In genomic region chr11:88231894-88232482, GRCh38 we compare ENCODE assay signal across 8 cellular contexts. TPM values are rescaled to one million over a fixed set of nuclear protein-coding genes. Genes with fewer than 3 reads are reported as not detected.
DNase-seq lines count a peak whose midpoint lies in the region; ATAC-seq and TF ChIP-seq lines count a peak whose summit lies in the region.

No MANE protein-coding gene starts in this region.

- no peaks in the 10 kb centered on the region for H3K36me3 ChIP-seq in esophagus squamous epithelium
- H3K36me3 ChIP-seq in psoas muscle (ENCODE audit: insufficient read depth in 1 of 2, low read depth in 1 of 2), result no peaks in the 10 kb centered on the region

- no peaks in the 10 kb centered on the region for H3K4me1 ChIP-seq in esophagus squamous epithelium
- no peaks in the 10 kb centered on the region for H3K4me1 ChIP-seq in psoas muscle

- no peaks in the 10 kb centered on the region for H3K27me3 ChIP-seq in esophagus squamous epithelium
- H3K27me3 ChIP-seq in psoas muscle (ENCODE audit: insufficient read depth in 3 of 3, low read length in 2 of 3), result no peaks in the 10 kb centered on the region

- peaks cover 2% of the 10 kb centered on the region for H3K4me1 Mint-ChIP-seq in T-helper 17 cell

- peak; percentile 7 for DNase-seq in SIG-M5 treated with dmso at 0.1 percent for 504 hours (lab: John Stamatoyannopoulos, UW; ENCODE audit: unreplicated experiment)
- no peak for DNase-seq in SIG-M5 (lab: John Stamatoyannopoulos, UW)
- DNase-seq in T-helper 17 cell, result no peak
- no peak for DNase-seq in esophagus squamous epithelium (lab: John Stamatoyannopoulos, UW)
- DNase-seq in psoas muscle, result no peak
- no peak for DNase-seq in NCI-H2227 treated with DMSO at 0.1 percent for 48 hours (lab: John Stamatoyannopoulos, UW)

- peak in 5 of 6 experiments; percentile 47 to 74 (median 57) for TF ChIP-seq CTCF in esophagus squamous epithelium (IDR thresholded peaks at IDR 0.05)
- TF ChIP-seq CTCF in psoas muscle (IDR thresholded peaks at IDR 0.05), result peak; percentile 61

- H3K27ac Mint-ChIP-seq in T-helper 17 cell, result no peak overlapping the region

- intact Hi-C loops in esophagus squamous epithelium (cut with DNase I), result no loop called here
- intact Hi-C loops in psoas muscle (cut with DNase I), result loop anchor here in 1 of 2 donors (2.0 kb wide), 1 partner anchor 313 kb away; no protein-coding TSS in a partner anchor

- H3K36me3 Mint-ChIP-seq in T-helper 17 cell (ENCODE audit: low read depth), result peaks cover 5% of the 10 kb centered on the region

- H3K27me3 Mint-ChIP-seq in T-helper 17 cell, result no peaks in the 10 kb centered on the region

- WGBS in esophagus squamous epithelium, 2 donors, result 41 to 48% methylated on average over 5 of the region's 5 CpGs
- 38 to 52% (median 43%) methylated on average over 5 of the region's 5 CpGs for WGBS in psoas muscle, 3 donors

- TF ChIP-seq POLR2A in esophagus squamous epithelium (IDR thresholded peaks at IDR 0.05), result no peak

- H3K27ac ChIP-seq in esophagus squamous epithelium (no peak overlapping the region), psoas muscle (no peak overlapping the region)

- ATAC-seq in GM19467 (IDR thresholded peaks at IDR 0.05; ENCODE audit: unreplicated experiment) (peak; percentile 80), HG03565 (IDR thresholded peaks at IDR 0.05; ENCODE audit: unreplicated experiment) (peak; percentile 97), T-helper 17 cell (peak; percentile 60), psoas muscle (peak in 2 of 4 donors; percentile 47 to 54)

- H3K9me3 ChIP-seq in T-helper 17 cell (ENCODE audit: control insufficient read depth, low read length, poor library complexity, severe bottlenecking), result no peaks in the 10 kb centered on the region
- peaks cover 0 to 14% (median 5%) of the 10 kb centered on the region in 3 donors for H3K9me3 ChIP-seq in esophagus squamous epithelium
- H3K9me3 ChIP-seq in psoas muscle, result no peaks in the 10 kb centered on the region

- H3K4me3 Mint-ChIP-seq in T-helper 17 cell, result no peak overlapping the region

- no peak overlapping the region for H3K4me3 ChIP-seq in esophagus squamous epithelium
- no peak overlapping the region for H3K4me3 ChIP-seq in psoas muscle

RNA-seq across cellular contexts. Expression of gene RAB38, which starts 56.7 kb away (rescaled TPM):
- total RNA-seq in T-helper 17 cell (1 to 10 TPM; 1.0 to 2.2 TPM), esophagus squamous epithelium (100 to 1,000 TPM in 1 of 4 donors, 10 to 100 TPM in 3; 23.4 to 105 (median 65.1) TPM), psoas muscle (under 1 TPM in 3 of 4 donors, not detected in 1; 0.20 to 0.29 (median 0.28) TPM)
- polyA plus RNA-seq in psoas muscle, result under 1 TPM; 0.21 to 0.63 (median 0.21) TPM

Comparison
In these comparisons a context has a peak if more than half of its experiments do, and no peak if none do; other contexts are left out.
1. RNA of gene RAB38, which starts 56.7 kb away (total RNA-seq): 23.4 to 105 TPM in esophagus squamous epithelium; 1.0 to 2.2 TPM in T-helper 17 cell and 0.20 to 0.29 TPM in psoas muscle; every median in the first group is over 4 times any median in the second.